1 cellular context compared by ENCODE assay signal in the genomic region with DNA sequence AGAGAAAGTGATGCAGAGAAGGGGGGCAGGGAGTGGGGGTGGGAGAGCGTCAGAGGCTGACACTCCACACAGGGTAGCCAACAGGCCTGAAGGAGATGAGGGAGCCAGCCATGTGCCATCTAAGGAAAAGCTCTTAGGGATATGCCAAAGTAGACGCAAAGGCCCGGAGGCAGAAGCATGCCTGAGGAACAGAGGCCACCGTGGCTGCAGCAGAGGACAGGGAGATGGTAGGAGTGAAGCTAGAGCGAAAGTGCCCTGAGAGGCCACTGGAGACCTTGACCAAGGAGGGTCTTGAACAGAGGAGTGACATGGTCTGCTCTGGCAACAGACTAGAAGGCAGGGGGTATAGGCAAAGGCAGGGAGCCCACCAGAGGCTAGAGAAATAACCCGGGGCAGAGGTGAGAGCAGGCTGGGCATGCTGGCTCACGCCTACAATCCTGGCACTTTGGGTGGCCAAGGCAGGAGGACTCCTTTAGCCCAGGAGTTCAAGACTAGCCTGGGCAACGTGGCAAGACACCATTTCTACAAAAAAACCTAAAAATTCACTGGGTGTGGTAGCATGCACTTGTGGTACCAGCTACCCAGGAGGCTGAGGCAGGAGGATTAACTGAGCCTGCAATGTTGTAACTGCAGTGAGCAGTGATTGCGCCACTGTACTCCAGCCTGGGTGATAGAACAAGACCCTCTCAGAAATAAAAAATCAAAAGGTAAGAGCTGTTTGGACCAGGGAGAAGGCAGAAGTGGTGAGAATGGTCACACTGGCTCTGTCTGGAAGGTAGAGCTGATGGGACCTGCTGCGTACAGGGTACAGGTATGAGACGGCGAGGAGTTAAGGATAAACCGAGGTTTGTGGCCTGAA.
TF ChIP-seq lines count a peak whose summit lies in the region.

No MANE protein-coding gene starts in this region.

TF ChIP-seq in SK-N-SH, 30 proteins besides CTCF, POLR2A, EP300 and RAD21:
- no peak for TF ChIP-seq CHD2 (IDR thresholded peaks at IDR 0.05; ENCODE audit: low read length, partially characterized antibody)
- no peak for TF ChIP-seq RCOR1 (IDR thresholded peaks at IDR 0.05; ENCODE audit: low read length)
- no peak for TF ChIP-seq TEAD4 (IDR thresholded peaks at IDR 0.05; ENCODE audit: borderline replicate concordance, insufficient read depth)
- TF ChIP-seq MEF2A (IDR thresholded peaks at IDR 0.05; ENCODE audit: borderline replicate concordance, low read depth) = no peak
- no peak for TF ChIP-seq POLR2AphosphoS5 (IDR thresholded peaks at IDR 0.05; ENCODE audit: low read depth, low read length)
- TF ChIP-seq ELF1 (IDR thresholded peaks at IDR 0.05) = no peak
- TF ChIP-seq RXRA (IDR thresholded peaks at IDR 0.05; ENCODE audit: borderline replicate concordance, low read depth) = no peak
- TF ChIP-seq, protein P1, sequence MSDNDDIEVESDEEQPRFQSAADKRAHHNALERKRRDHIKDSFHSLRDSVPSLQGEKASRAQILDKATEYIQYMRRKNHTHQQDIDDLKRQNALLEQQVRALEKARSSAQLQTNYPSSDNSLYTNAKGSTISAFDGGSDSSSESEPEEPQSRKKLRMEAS (IDR thresholded peaks at IDR 0.05; ENCODE audit: low read depth) = no peak
- TF ChIP-seq EZH2phosphoT487 (IDR thresholded peaks at IDR 0.05; ENCODE audit: borderline replicate concordance, low read depth) = no peak
- no peak for TF ChIP-seq FOXJ3 (CRISPR knock-in tag; IDR thresholded peaks at IDR 0.05)
- no peak for TF ChIP-seq NFIC (IDR thresholded peaks at IDR 0.05; ENCODE audit: borderline replicate concordance)
- TF ChIP-seq, protein P2, sequence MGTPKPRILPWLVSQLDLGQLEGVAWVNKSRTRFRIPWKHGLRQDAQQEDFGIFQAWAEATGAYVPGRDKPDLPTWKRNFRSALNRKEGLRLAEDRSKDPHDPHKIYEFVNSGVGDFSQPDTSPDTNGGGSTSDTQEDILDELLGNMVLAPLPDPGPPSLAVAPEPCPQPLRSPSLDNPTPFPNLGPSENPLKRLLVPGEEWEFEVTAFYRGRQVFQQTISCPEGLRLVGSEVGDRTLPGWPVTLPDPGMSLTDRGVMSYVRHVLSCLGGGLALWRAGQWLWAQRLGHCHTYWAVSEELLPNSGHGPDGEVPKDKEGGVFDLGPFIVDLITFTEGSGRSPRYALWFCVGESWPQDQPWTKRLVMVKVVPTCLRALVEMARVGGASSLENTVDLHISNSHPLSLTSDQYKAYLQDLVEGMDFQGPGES (IDR thresholded peaks at IDR 0.05; ENCODE audit: low read depth, low read length) = no peak
- no peak for TF ChIP-seq SMC3 (IDR thresholded peaks at IDR 0.05; ENCODE audit: low read depth, low read length)
- TF ChIP-seq RFX5 (IDR thresholded peaks at IDR 0.05; ENCODE audit: low read length) = no peak
- TF ChIP-seq, protein P3, sequence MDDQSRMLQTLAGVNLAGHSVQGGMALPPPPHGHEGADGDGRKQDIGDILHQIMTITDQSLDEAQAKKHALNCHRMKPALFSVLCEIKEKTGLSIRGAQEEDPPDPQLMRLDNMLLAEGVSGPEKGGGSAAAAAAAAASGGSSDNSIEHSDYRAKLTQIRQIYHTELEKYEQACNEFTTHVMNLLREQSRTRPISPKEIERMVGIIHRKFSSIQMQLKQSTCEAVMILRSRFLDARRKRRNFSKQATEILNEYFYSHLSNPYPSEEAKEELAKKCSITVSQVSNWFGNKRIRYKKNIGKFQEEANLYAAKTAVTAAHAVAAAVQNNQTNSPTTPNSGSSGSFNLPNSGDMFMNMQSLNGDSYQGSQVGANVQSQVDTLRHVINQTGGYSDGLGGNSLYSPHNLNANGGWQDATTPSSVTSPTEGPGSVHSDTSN (IDR thresholded peaks at IDR 0.05) = no peak
TF ChIP-seq in SK-N-SH: peak in this region for 0.
